Comparison of ENCODE assay signal across 8 cellular contexts in genomic region chrX:154734101-154734781, GRCh38. TPM values are rescaled to one million over a fixed set of nuclear protein-coding genes. Genes with fewer than 3 reads are reported as not detected.
DNase-seq lines count a peak whose midpoint lies in the region; ATAC-seq and TF ChIP-seq lines count a peak whose summit lies in the region.

No MANE protein-coding gene starts in this region.

- peaks cover 16% of the 10 kb centered on the region for H3K36me3 Mint-ChIP-seq in activated T-helper 1 cell treated with anti-CD3 and anti-CD28 coated beads, Interleukin-12 subunit alpha, Interleukin-12 subunit beta, Interleukin-2, Interleukin-4 antibody, amounts not matched to agents 30 ng/mL and 10 ng/mL and 1 ng/mL, durations not matched to agents 14 hours and 24 hours and 36 hours (ENCODE audit: low read depth)

- TF ChIP-seq EP300 in stomach (IDR thresholded peaks at IDR 0.05), result no peak

- H3K36me3 ChIP-seq in stomach, result no peaks in the 10 kb centered on the region

- H3K27me3 ChIP-seq in stomach, result no peaks in the 10 kb centered on the region

- peak; percentile 32 for ATAC-seq in Right ventricle myocardium inferior
- ATAC-seq in HG03097 (IDR thresholded peaks at IDR 0.05; ENCODE audit: low FRiP score, unreplicated experiment), result no peak

- intact Hi-C loops in Right ventricle myocardium inferior (cut with DNase I), result loop anchor here (2.0 kb wide), 1 partner anchor 15 kb away; no protein-coding TSS in a partner anchor
- intact Hi-C loops in cardiac septum (cut with DNase I), result no loop called here
- intact Hi-C loops in activated T-helper 1 cell treated with anti-CD3 and anti-CD28 coated beads, Interleukin-12 subunit alpha, Interleukin-12 subunit beta, Interleukin-2, Interleukin-4 antibody, amounts not matched to agents 30 ng/mL and 10 ng/mL and 1 ng/mL, durations not matched to agents 14 hours and 24 hours and 36 hours (cut with micrococcal nuclease), result loop anchor here (2.0 kb wide), 1 partner anchor 15 kb away; no protein-coding TSS in a partner anchor
- intact Hi-C loops in stomach (cut with DNase I; ENCODE audit: low total_unique reads), result no loop called here

- H3K4me3 Mint-ChIP-seq in activated T-helper 1 cell treated with anti-CD3 and anti-CD28 coated beads, Interleukin-12 subunit alpha, Interleukin-12 subunit beta, Interleukin-2, Interleukin-4 antibody, amounts not matched to agents 30 ng/mL and 10 ng/mL and 1 ng/mL, durations not matched to agents 14 hours and 24 hours and 36 hours, result peak overlapping the region; percentile 77

- peaks cover 94% of the 10 kb centered on the region for H3K4me1 Mint-ChIP-seq in activated T-helper 1 cell treated with anti-CD3 and anti-CD28 coated beads, Interleukin-12 subunit alpha, Interleukin-12 subunit beta, Interleukin-2, Interleukin-4 antibody, amounts not matched to agents 30 ng/mL and 10 ng/mL and 1 ng/mL, durations not matched to agents 14 hours and 24 hours and 36 hours (ENCODE audit: low read depth)

- no peaks in the 10 kb centered on the region for H3K9me3 Mint-ChIP-seq in activated T-helper 1 cell treated with anti-CD3 and anti-CD28 coated beads, Interleukin-12 subunit alpha, Interleukin-12 subunit beta, Interleukin-2, Interleukin-4 antibody, amounts not matched to agents 30 ng/mL and 10 ng/mL and 1 ng/mL, durations not matched to agents 14 hours and 24 hours and 36 hours

- no peak overlapping the region for H3K4me3 ChIP-seq in stomach

- H3K9me3 ChIP-seq in stomach, result no peaks in the 10 kb centered on the region

- TF ChIP-seq POLR2A in stomach (IDR thresholded peaks at IDR 0.05), result no peak

- H3K27ac ChIP-seq in stomach, result peak overlapping the region; percentile 41 to 86 (median 80)

- DNase-seq in Right ventricle myocardium inferior (ENCODE audit: missing footprints), result peak; percentile 67
- no peak for DNase-seq in cardiac septum (ENCODE audit: low spot score)
- no peak for DNase-seq in activated T-helper 1 cell treated with anti-CD3 and anti-CD28 coated beads, Interleukin-12 subunit alpha, Interleukin-12 subunit beta, Interleukin-2, Interleukin-4 antibody, amounts not matched to agents 30 ng/mL and 10 ng/mL and 1 ng/mL, durations not matched to agents 14 hours and 24 hours and 36 hours (ENCODE audit: low spot score)
- peak in 26 of 51 donors; percentile 0 to 58 (median 24) for DNase-seq in hypothalamus (lab: John Stamatoyannopoulos, UW)
- no peak for DNase-seq in stomach
- DNase-seq in GOT3 (lab: John Stamatoyannopoulos, UW), result no peak
- no peak for DNase-seq in NCI-H1436 treated with DMSO at 0.1 percent for 48 hours (lab: John Stamatoyannopoulos, UW)

- TF ChIP-seq CTCF in stomach (IDR thresholded peaks at IDR 0.05), result no peak

- no peaks in the 10 kb centered on the region for H3K27me3 Mint-ChIP-seq in activated T-helper 1 cell treated with anti-CD3 and anti-CD28 coated beads, Interleukin-12 subunit alpha, Interleukin-12 subunit beta, Interleukin-2, Interleukin-4 antibody, amounts not matched to agents 30 ng/mL and 10 ng/mL and 1 ng/mL, durations not matched to agents 14 hours and 24 hours and 36 hours (ENCODE audit: insufficient read depth)

- WGBS in stomach, 5 donors, result 31 to 43% (median 32%) methylated on average over 8 of the region's 8 CpGs

- H3K27ac Mint-ChIP-seq in activated T-helper 1 cell treated with anti-CD3 and anti-CD28 coated beads, Interleukin-12 subunit alpha, Interleukin-12 subunit beta, Interleukin-2, Interleukin-4 antibody, amounts not matched to agents 30 ng/mL and 10 ng/mL and 1 ng/mL, durations not matched to agents 14 hours and 24 hours and 36 hours, result peak overlapping the region; percentile 96

- H3K4me1 ChIP-seq in stomach, result peaks cover 10 to 79% (median 45%) of the 10 kb centered on the region in 4 donors

RNA-seq across cellular contexts. Expression of gene GAB3, which starts 16.6 kb away (rescaled TPM):
- total RNA-seq in Right ventricle myocardium inferior, result 12.1 TPM
- 17.7 TPM for total RNA-seq in cardiac septum
- 5.1 TPM in 2 replicates for total RNA-seq in activated T-helper 1 cell treated with anti-CD3 and anti-CD28 coated beads, Interleukin-12 subunit alpha, Interleukin-12 subunit beta, Interleukin-2, Interleukin-4 antibody, amounts not matched to agents 30 ng/mL and 10 ng/mL and 1 ng/mL, durations not matched to agents 14 hours and 24 hours and 36 hours
- total RNA-seq in stomach, result 10 to 100 TPM in 1 of 5 donors, 1 to 10 TPM in 2, under 1 TPM in 1, not detected in 1; 0.58 to 11.0 (median 5.2) TPM
- 1 to 10 TPM in 1 of 3 donors, under 1 TPM in 2; 0.93 to 1.7 (median 0.95) TPM for polyA plus RNA-seq in stomach

RNA-seq across cellular contexts. Expression of gene DKC1, which starts 28.4 kb away (rescaled TPM):
- total RNA-seq in Right ventricle myocardium inferior (19.7 TPM), cardiac septum (22.4 TPM), stomach (100 to 1,000 TPM in 1 of 5 donors, 10 to 100 TPM in 3, 1 to 10 TPM in 1; 5.8 to 113 (median 37.6) TPM)
- 186 and 188 TPM in 2 replicates for total RNA-seq in activated T-helper 1 cell treated with anti-CD3 and anti-CD28 coated beads, Interleukin-12 subunit alpha, Interleukin-12 subunit beta, Interleukin-2, Interleukin-4 antibody, amounts not matched to agents 30 ng/mL and 10 ng/mL and 1 ng/mL, durations not matched to agents 14 hours and 24 hours and 36 hours
- polyA plus RNA-seq in stomach, result 10 to 100 TPM; 20.5 to 25.5 (median 24.0) TPM

Comparison
In these comparisons a context has a peak if more than half of its experiments do, and no peak if none do; other contexts are left out.
1. DNase-seq: peak in Right ventricle myocardium inferior (single experiment) and hypothalamus (26 of 51); none in cardiac septum (single experiment), activated T-helper 1 cell treated with anti-CD3 and anti-CD28 coated beads, Interleukin-12 subunit alpha, Interleukin-12 subunit beta, Interleukin-2, Interleukin-4 antibody, amounts not matched to agents 30 ng/mL and 10 ng/mL and 1 ng/mL, durations not matched to agents 14 hours and 24 hours and 36 hours (single experiment), stomach (single experiment), GOT3 (single experiment) and NCI-H1436 treated with DMSO at 0.1 percent for 48 hours (single experiment).
2. intact Hi-C loops: an anchor here in Right ventricle myocardium inferior (2.0 kb wide) and activated T-helper 1 cell treated with anti-CD3 and anti-CD28 coated beads, Interleukin-12 subunit alpha, Interleukin-12 subunit beta, Interleukin-2, Interleukin-4 antibody, amounts not matched to agents 30 ng/mL and 10 ng/mL and 1 ng/mL, durations not matched to agents 14 hours and 24 hours and 36 hours (2.0 kb wide); none called in cardiac septum and stomach.